20 cellular contexts compared by ENCODE assay signal in the genomic region with DNA sequence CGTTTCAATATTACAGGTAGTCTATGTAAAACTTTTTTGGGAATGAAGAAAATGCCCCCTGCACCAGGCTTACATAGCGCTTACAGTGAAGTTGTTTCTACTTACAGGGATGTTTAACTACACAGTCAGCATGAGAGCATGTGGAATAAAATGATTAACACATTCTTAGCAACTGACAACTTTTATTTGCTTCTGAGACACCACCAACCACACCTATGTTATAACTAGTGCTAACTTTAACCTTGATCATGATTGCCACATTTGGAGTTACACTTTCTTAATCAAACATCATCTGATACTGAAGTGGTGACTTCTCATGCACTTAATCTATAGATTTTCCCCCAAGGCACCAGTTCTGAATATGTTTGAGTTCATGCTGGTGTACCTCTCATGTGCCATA. TPM values are rescaled to one million over a fixed set of nuclear protein-coding genes. Genes with fewer than 3 reads are reported as not detected.
DNase-seq lines count a peak whose midpoint lies in the region; ATAC-seq and TF ChIP-seq lines count a peak whose summit lies in the region.
"Had no signal": no experiment of that assay in that cellular context is flagged by ENCODE, and none has a peak within 500 bp of the region (broad histone marks: within the 10 kb centered on the region; RNA-seq: fewer than 3 reads in every experiment).

No MANE protein-coding gene starts in this region.

- H3K27me3 ChIP-seq in RWPE2 (ENCODE audit: insufficient read depth, poor library complexity, severe bottlenecking) (no peaks in the 10 kb centered on the region), foreskin keratinocyte (no peaks in the 10 kb centered on the region), stomach (peaks cover 0 to 11% (median 0%) of the 10 kb centered on the region in 3 donors)
- H3K27me3 ChIP-seq: BLaER1 treated with 17β-estradiol and CSF1 and Interleukin-3, amounts not matched to agents 10 nM and 100 nM had no signal

- H3K4me3 ChIP-seq in RWPE2 (ENCODE audit: severe bottlenecking) (no peak overlapping the region), epithelial cell of esophagus (ENCODE audit: low read length) (no peak overlapping the region), stomach (no peak overlapping the region)
- H3K4me3 ChIP-seq: A549; BLaER1 treated with 17β-estradiol and CSF1 and Interleukin-3, amounts not matched to agents 10 nM and 100 nM had no signal

- no peak for TF ChIP-seq POLR2A in stomach (IDR thresholded peaks at IDR 0.05)

- peaks cover 12% of the 10 kb centered on the region for H3K36me3 Mint-ChIP-seq in stimulated activated memory B cell treated with anti-CD40 and anti-IgM and Interleukin-4, amounts not matched to agents 10 μg/mL and 1 μg/mL and 100 μg/mL, for 72 hours
- H3K36me3 Mint-ChIP-seq in activated T-helper 1 cell treated with anti-CD3 and anti-CD28 coated beads, Interleukin-12 subunit alpha, Interleukin-12 subunit beta, Interleukin-2, Interleukin-4 antibody, amounts not matched to agents 30 ng/mL and 10 ng/mL and 1 ng/mL, durations not matched to agents 14 hours and 24 hours and 36 hours (ENCODE audit: low read depth), result no peaks in the 10 kb centered on the region

- H3K4me1 ChIP-seq in RWPE2 (ENCODE audit: insufficient read depth, poor library complexity, severe bottlenecking), result no peaks in the 10 kb centered on the region
- H3K4me1 ChIP-seq in foreskin keratinocyte, result no peaks in the 10 kb centered on the region
- no peaks in the 10 kb centered on the region for H3K4me1 ChIP-seq in stomach
- H3K4me1 ChIP-seq: A549; BLaER1 treated with 17β-estradiol and CSF1 and Interleukin-3, amounts not matched to agents 10 nM and 100 nM; Caco-2 had no signal

- WGBS in stomach, 5 donors, result 54 to 64% (median 63%) methylated on average over 2 of the region's 2 CpGs

- no peaks in the 10 kb centered on the region for H3K36me3 ChIP-seq in RWPE2 (ENCODE audit: low read depth)
- no peaks in the 10 kb centered on the region for H3K36me3 ChIP-seq in stomach

- ATAC-seq in RWPE2 (ENCODE audit: low read depth) (peak; percentile 42; the same call in 1 of the 3 replicates), foreskin keratinocyte (no peak), left colon (peak; percentile 77)
- ATAC-seq in stimulated activated memory B cell treated with anti-CD40 and anti-IgM and Interleukin-4, amounts not matched to agents 10 μg/mL and 1 μg/mL and 100 μg/mL, for 72 hours, result no peak
- ATAC-seq: A549; CD8-positive, alpha-beta T cell had no signal

- H3K9me3 ChIP-seq in RWPE2 (ENCODE audit: severe bottlenecking), result peaks cover 7% of the 10 kb centered on the region
- peaks cover 10 to 21% (median 16%) of the 10 kb centered on the region in 4 donors for H3K9me3 ChIP-seq in stomach

- H3K4me1 Mint-ChIP-seq in stimulated activated memory B cell treated with anti-CD40 and anti-IgM and Interleukin-4, amounts not matched to agents 10 μg/mL and 1 μg/mL and 100 μg/mL, for 72 hours, result no peaks in the 10 kb centered on the region
- H3K4me1 Mint-ChIP-seq in activated T-helper 1 cell treated with anti-CD3 and anti-CD28 coated beads, Interleukin-12 subunit alpha, Interleukin-12 subunit beta, Interleukin-2, Interleukin-4 antibody, amounts not matched to agents 30 ng/mL and 10 ng/mL and 1 ng/mL, durations not matched to agents 14 hours and 24 hours and 36 hours (ENCODE audit: low read depth), result no peaks in the 10 kb centered on the region
- H3K4me1 Mint-ChIP-seq: B cell had no signal

- H3K9me3 Mint-ChIP-seq in stimulated activated memory B cell treated with anti-CD40 and anti-IgM and Interleukin-4, amounts not matched to agents 10 μg/mL and 1 μg/mL and 100 μg/mL, for 72 hours, result peaks cover 15% of the 10 kb centered on the region
- H3K9me3 Mint-ChIP-seq in activated T-helper 1 cell treated with anti-CD3 and anti-CD28 coated beads, Interleukin-12 subunit alpha, Interleukin-12 subunit beta, Interleukin-2, Interleukin-4 antibody, amounts not matched to agents 30 ng/mL and 10 ng/mL and 1 ng/mL, durations not matched to agents 14 hours and 24 hours and 36 hours, result peaks cover 21% of the 10 kb centered on the region

- H3K27ac ChIP-seq in RWPE2 (ENCODE audit: poor library complexity, severe bottlenecking) (no peak overlapping the region), foreskin keratinocyte (no peak overlapping the region), stomach (no peak overlapping the region)
- H3K27ac ChIP-seq: 22Rv1; A549; BLaER1 treated with 17β-estradiol and CSF1 and Interleukin-3, amounts not matched to agents 10 nM and 100 nM; C4-2B had no signal

- intact Hi-C loops in left colon (cut with DNase I, micrococcal nuclease) (no loop called here), stomach (cut with DNase I; ENCODE audit: low total_unique reads) (no loop called here)
- intact Hi-C loops in activated T-helper 1 cell treated with anti-CD3 and anti-CD28 coated beads, Interleukin-12 subunit alpha, Interleukin-12 subunit beta, Interleukin-2, Interleukin-4 antibody, amounts not matched to agents 30 ng/mL and 10 ng/mL and 1 ng/mL, durations not matched to agents 14 hours and 24 hours and 36 hours (cut with micrococcal nuclease), result no loop called here

- H3K27me3 Mint-ChIP-seq in stimulated activated memory B cell treated with anti-CD40 and anti-IgM and Interleukin-4, amounts not matched to agents 10 μg/mL and 1 μg/mL and 100 μg/mL, for 72 hours, result no peaks in the 10 kb centered on the region
- H3K27me3 Mint-ChIP-seq in activated T-helper 1 cell treated with anti-CD3 and anti-CD28 coated beads, Interleukin-12 subunit alpha, Interleukin-12 subunit beta, Interleukin-2, Interleukin-4 antibody, amounts not matched to agents 30 ng/mL and 10 ng/mL and 1 ng/mL, durations not matched to agents 14 hours and 24 hours and 36 hours (ENCODE audit: insufficient read depth), result peaks cover 16% of the 10 kb centered on the region
- H3K27me3 Mint-ChIP-seq: CD4-positive, alpha-beta T cell had no signal

- no peak for DNase-seq in RWPE2 (ENCODE audit: low spot score)
- peak; percentile 48 for DNase-seq in epithelial cell of esophagus (ENCODE audit: low read depth)
- peak; percentile 30 to 37 for DNase-seq in foreskin keratinocyte
- DNase-seq in left colon, result no peak
- no peak for DNase-seq in stomach
- no peak for DNase-seq in NCI-H1436 (lab: John Stamatoyannopoulos, UW)
- DNase-seq in activated T-helper 1 cell treated with anti-CD3 and anti-CD28 coated beads, Interleukin-12 subunit alpha, Interleukin-12 subunit beta, Interleukin-2, Interleukin-4 antibody, amounts not matched to agents 30 ng/mL and 10 ng/mL and 1 ng/mL, durations not matched to agents 14 hours and 24 hours and 36 hours (ENCODE audit: low spot score), result no peak
- DNase-seq: AML-193; Caco-2; Calu3; CD4-positive, alpha-beta T cell; CD8-positive, alpha-beta T cell; DMS79 treated with DMSO at 0.1 percent for 48 hours; GF-D8 had no signal

- TF ChIP-seq CTCF in RWPE2 (IDR thresholded peaks at IDR 0.05; ENCODE audit: poor library complexity, severe bottlenecking) (no peak), epithelial cell of esophagus (IDR thresholded peaks at IDR 0.05; ENCODE audit: insufficient read depth, low read depth, low read length, missing control alignments) (no peak), foreskin keratinocyte (conservative IDR thresholded peaks at IDR 0.05) (no peak), stomach (IDR thresholded peaks at IDR 0.05) (no peak)

- H3K27ac Mint-ChIP-seq in stimulated activated memory B cell treated with anti-CD40 and anti-IgM and Interleukin-4, amounts not matched to agents 10 μg/mL and 1 μg/mL and 100 μg/mL, for 72 hours, result no peak overlapping the region
- no peak overlapping the region for H3K27ac Mint-ChIP-seq in activated T-helper 1 cell treated with anti-CD3 and anti-CD28 coated beads, Interleukin-12 subunit alpha, Interleukin-12 subunit beta, Interleukin-2, Interleukin-4 antibody, amounts not matched to agents 30 ng/mL and 10 ng/mL and 1 ng/mL, durations not matched to agents 14 hours and 24 hours and 36 hours
- H3K27ac Mint-ChIP-seq: B cell; CD4-positive, alpha-beta T cell; CD8-positive, alpha-beta T cell had no signal

- no peak for TF ChIP-seq EP300 in stomach (IDR thresholded peaks at IDR 0.05)

- no peak overlapping the region for H3K4me3 Mint-ChIP-seq in stimulated activated memory B cell treated with anti-CD40 and anti-IgM and Interleukin-4, amounts not matched to agents 10 μg/mL and 1 μg/mL and 100 μg/mL, for 72 hours
- no peak overlapping the region for H3K4me3 Mint-ChIP-seq in activated T-helper 1 cell treated with anti-CD3 and anti-CD28 coated beads, Interleukin-12 subunit alpha, Interleukin-12 subunit beta, Interleukin-2, Interleukin-4 antibody, amounts not matched to agents 30 ng/mL and 10 ng/mL and 1 ng/mL, durations not matched to agents 14 hours and 24 hours and 36 hours
- H3K4me3 Mint-ChIP-seq: B cell; CD4-positive, alpha-beta T cell; CD8-positive, alpha-beta T cell had no signal

RNA-seq across cellular contexts. Expression of gene ZNF267, which starts 20.3 kb away (rescaled TPM):
- total RNA-seq in foreskin keratinocyte (14.6 and 16.5 TPM in 2 replicates), left colon (10 to 100 TPM; 10.6 to 12.4 TPM), stomach (10 to 100 TPM; 11.1 to 30.3 (median 24.9) TPM)
- polyA plus RNA-seq in foreskin keratinocyte (3.1 and 4.1 TPM in 2 replicates), stomach (1 to 10 TPM; 3.5 to 8.6 (median 3.7) TPM)
- 93.9 and 98.9 TPM in 2 replicates for total RNA-seq in activated T-helper 1 cell treated with anti-CD3 and anti-CD28 coated beads, Interleukin-12 subunit alpha, Interleukin-12 subunit beta, Interleukin-2, Interleukin-4 antibody, amounts not matched to agents 30 ng/mL and 10 ng/mL and 1 ng/mL, durations not matched to agents 14 hours and 24 hours and 36 hours

Comparison
In these comparisons a context has a peak if more than half of its experiments do, and no peak if none do; other contexts are left out.
1. ATAC-seq: peak in RWPE2 (single experiment) and left colon (single experiment); none in foreskin keratinocyte (single experiment) and stimulated activated memory B cell treated with anti-CD40 and anti-IgM and Interleukin-4, amounts not matched to agents 10 μg/mL and 1 μg/mL and 100 μg/mL, for 72 hours (single experiment).
2. DNase-seq: peak in epithelial cell of esophagus (single experiment) and foreskin keratinocyte (2 of 2); none in RWPE2 (single experiment), left colon (0 of 2), stomach (single experiment), NCI-H1436 (single experiment) and activated T-helper 1 cell treated with anti-CD3 and anti-CD28 coated beads, Interleukin-12 subunit alpha, Interleukin-12 subunit beta, Interleukin-2, Interleukin-4 antibody, amounts not matched to agents 30 ng/mL and 10 ng/mL and 1 ng/mL, durations not matched to agents 14 hours and 24 hours and 36 hours (single experiment).